Comparison of ENCODE assay signal across 24 cellular contexts in the genomic region with DNA sequence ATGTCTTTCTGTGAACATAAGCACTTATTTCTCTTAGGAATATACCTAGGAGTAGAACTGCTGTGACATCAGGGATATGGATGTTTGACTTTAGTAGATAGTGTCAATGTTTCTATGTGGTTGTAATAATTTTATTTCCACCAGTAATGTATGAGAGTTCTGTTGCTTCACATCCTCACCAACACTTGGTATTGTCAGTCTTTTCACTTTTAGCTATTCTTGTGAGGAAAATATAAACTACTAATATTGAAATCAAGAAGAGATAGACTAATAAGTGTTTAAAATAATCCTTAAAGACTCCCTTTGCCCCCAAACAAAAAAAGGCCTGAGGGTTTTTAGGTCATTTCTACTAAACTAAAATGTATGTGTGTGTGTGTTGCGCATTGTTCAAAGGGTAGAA.
"Had no signal": no experiment of that assay in that cellular context is flagged by ENCODE, and none has a peak within 500 bp of the region (broad histone marks: within the 10 kb centered on the region; RNA-seq: fewer than 3 reads in every experiment).

No MANE protein-coding gene starts in this region.

- H3K4me3 ChIP-seq: colonic mucosa, coronary artery, dorsolateral prefrontal cortex, esophagus muscularis mucosa, esophagus squamous epithelium, gastrocnemius medialis, gastroesophageal sphincter, heart left ventricle, heart right ventricle had no signal

- H3K4me1 ChIP-seq: foreskin keratinocyte had no signal

- DNase-seq: colonic mucosa; cortex of kidney; dermis blood vessel endothelial cell; dorsolateral prefrontal cortex; effector CD4-positive, alpha-beta T cell; effector CD8-positive, alpha-beta T cell; effector memory CD4-positive, alpha-beta T cell; effector memory CD8-positive, alpha-beta T cell; endodermal cell; erythroblast; esophagus squamous epithelium; foreskin fibroblast; foreskin keratinocyte; foreskin melanocyte; gastrocnemius medialis; glutamatergic neuron; heart left ventricle; heart right ventricle had no signal

- H3K27me3 Mint-ChIP-seq: dendritic cell treated with granulocyte-macrophage colony-stimulating factor and Interleukin-4, amounts not matched to agents 40 ng/mL and 50 ng/mL, for 4 days; effector memory CD8-positive, alpha-beta T cell had no signal

- H3K4me3 Mint-ChIP-seq: dendritic cell treated with granulocyte-macrophage colony-stimulating factor and Interleukin-4, amounts not matched to agents 40 ng/mL and 50 ng/mL, for 4 days; effector memory CD8-positive, alpha-beta T cell; endodermal cell had no signal

- H3K9me3 ChIP-seq: colonic mucosa, esophagus muscularis mucosa, esophagus squamous epithelium, gastrocnemius medialis, gastroesophageal sphincter, heart left ventricle, heart right ventricle had no signal

- ATAC-seq: effector memory CD8-positive, alpha-beta T cell; esophagus mucosa; foreskin keratinocyte; gastrocnemius medialis; gastroesophageal sphincter; heart left ventricle; heart right ventricle had no signal

- H3K27ac ChIP-seq: colonic mucosa, coronary artery, dorsolateral prefrontal cortex, epithelial cell of prostate, esophagus muscularis mucosa, esophagus squamous epithelium, foreskin keratinocyte, gastrocnemius medialis, gastroesophageal sphincter, heart left ventricle, heart right ventricle had no signal

- H3K27ac Mint-ChIP-seq: dendritic cell treated with granulocyte-macrophage colony-stimulating factor and Interleukin-4, amounts not matched to agents 40 ng/mL and 50 ng/mL, for 4 days; effector memory CD8-positive, alpha-beta T cell; endodermal cell had no signal
